Comparison of ENCODE assay signal across 12 cellular contexts in genomic region chr13:110536006-110536693, GRCh38. TPM values are rescaled to one million over a fixed set of nuclear protein-coding genes. Genes with fewer than 3 reads are reported as not detected.
DNase-seq lines count a peak whose midpoint lies in the region; ATAC-seq and TF ChIP-seq lines count a peak whose summit lies in the region.
"Had no signal": no experiment of that assay in that cellular context is flagged by ENCODE, and none has a peak within 500 bp of the region (broad histone marks: within the 10 kb centered on the region; RNA-seq: fewer than 3 reads in every experiment).

No MANE protein-coding gene starts in this region.

- H3K27ac Mint-ChIP-seq in stimulated activated naive CD8-positive, alpha-beta T cell treated with anti-CD3 and anti-CD28 coated beads, Interleukin-15, Interleukin-2, amounts not matched to agents 100 ng/mL and 50 ng/mL, for 24 hours: peak overlapping the region; percentile 52

- no peaks in the 10 kb centered on the region for H3K9me3 ChIP-seq in heart left ventricle
- H3K9me3 ChIP-seq: SJSA1 had no signal

- no peaks in the 10 kb centered on the region for H3K36me3 Mint-ChIP-seq in stimulated activated naive CD8-positive, alpha-beta T cell treated with anti-CD3 and anti-CD28 coated beads, Interleukin-15, Interleukin-2, amounts not matched to agents 100 ng/mL and 50 ng/mL, for 24 hours (ENCODE audit: low read depth)

- H3K4me3 ChIP-seq in heart left ventricle: peak overlapping the region in 1 of 12 donors; percentile 5
- H3K4me3 ChIP-seq: SJSA1 had no signal

- intact Hi-C loops in heart left ventricle (cut with DNase I): no loop called here

- H3K4me3 Mint-ChIP-seq in stimulated activated naive CD8-positive, alpha-beta T cell treated with anti-CD3 and anti-CD28 coated beads, Interleukin-15, Interleukin-2, amounts not matched to agents 100 ng/mL and 50 ng/mL, for 24 hours: no peak overlapping the region

- TF ChIP-seq POLR2A in heart left ventricle (IDR thresholded peaks at IDR 0.05): no peak

- H3K27ac ChIP-seq in heart left ventricle: peak overlapping the region in 7 of 12 donors; percentile 3 to 86 (median 39)
- H3K27ac ChIP-seq: SJSA1 had no signal

- no peaks in the 10 kb centered on the region for H3K9me3 Mint-ChIP-seq in stimulated activated naive CD8-positive, alpha-beta T cell treated with anti-CD3 and anti-CD28 coated beads, Interleukin-15, Interleukin-2, amounts not matched to agents 100 ng/mL and 50 ng/mL, for 24 hours

- no peaks in the 10 kb centered on the region for H3K36me3 ChIP-seq in heart left ventricle
- H3K36me3 ChIP-seq: SJSA1 had no signal

- WGBS in heart left ventricle, 4 donors: 68 to 76% (median 71%) methylated on average over 18 of the region's 18 CpGs

- H3K27me3 ChIP-seq in heart left ventricle: no peaks in the 10 kb centered on the region
- H3K27me3 ChIP-seq: SJSA1 had no signal

- TF ChIP-seq CTCF in heart left ventricle (IDR thresholded peaks at IDR 0.05): no peak

- peaks cover 5 to 90% (median 26%) of the 10 kb centered on the region in 12 donors for H3K4me1 ChIP-seq in heart left ventricle
- H3K4me1 ChIP-seq: SJSA1 had no signal

- H3K4me1 Mint-ChIP-seq in stimulated activated naive CD8-positive, alpha-beta T cell treated with anti-CD3 and anti-CD28 coated beads, Interleukin-15, Interleukin-2, amounts not matched to agents 100 ng/mL and 50 ng/mL, for 24 hours (ENCODE audit: low read depth): peaks cover 15% of the 10 kb centered on the region

- peak; percentile 39 for ATAC-seq in GM21423 (IDR thresholded peaks at IDR 0.05; ENCODE audit: unreplicated experiment)
- peak; percentile 59 to 80 (median 64) for ATAC-seq in heart left ventricle
- no peak for ATAC-seq in HG03280 (IDR thresholded peaks at IDR 0.05; ENCODE audit: unreplicated experiment)
- no peak for ATAC-seq in GM18517 (IDR thresholded peaks at IDR 0.05; ENCODE audit: unreplicated experiment)

- DNase-seq in SIG-M5 (lab: John Stamatoyannopoulos, UW) (peak; percentile 73), heart left ventricle (peak in 4 of 5 donors; percentile 49 to 68 (median 56)), 8988T (no peak), T1000 (lab: John Stamatoyannopoulos, UW) (no peak)
- DNase-seq: activated CD8-positive, alpha-beta memory T cell treated with anti-CD3 and anti-CD28 coated beads, Interleukin-2, amount 50 U/mL, for 48 hours; central memory CD4-positive, alpha-beta T cell; NCI-H1694 treated with DMSO at 0.1 percent for 48 hours had no signal

- H3K27me3 Mint-ChIP-seq in stimulated activated naive CD8-positive, alpha-beta T cell treated with anti-CD3 and anti-CD28 coated beads, Interleukin-15, Interleukin-2, amounts not matched to agents 100 ng/mL and 50 ng/mL, for 24 hours: no peaks in the 10 kb centered on the region

RNA-seq across cellular contexts. Expression of gene RAB20, which starts 25.4 kb away (rescaled TPM):
- 10 to 100 TPM in 8 of 9 donors, 1 to 10 TPM in 1; 5.5 to 30.2 (median 13.7) TPM for total RNA-seq in heart left ventricle
- polyA plus RNA-seq in heart left ventricle: 10 to 100 TPM in 1 of 2 donors, 1 to 10 TPM in 1; 7.4 to 17.3 TPM

Comparison
In these comparisons a context has a peak if more than half of its experiments do, and no peak if none do; other contexts are left out.
1. ATAC-seq: peak in GM21423 (single experiment) and heart left ventricle (4 of 4); none in HG03280 (single experiment) and GM18517 (single experiment).
2. DNase-seq: peak in SIG-M5 (single experiment) and heart left ventricle (4 of 5); none in 8988T (single experiment) and T1000 (single experiment).